ENCODE assay signal across 11 cellular contexts in genomic region chr9:20357207-20357503, GRCh38.
A peak's percentile ranks its signal among the peaks of the same experiment; 100 is the strongest.
DNase-seq lines count a peak whose midpoint lies in the region; ATAC-seq and TF ChIP-seq lines count a peak whose summit lies in the region.
"Had no signal": no experiment of that assay in that cellular context is flagged by ENCODE, and none has a peak within 500 bp of the region (broad histone marks: within the 10 kb centered on the region; RNA-seq: fewer than 3 reads in every experiment).

No MANE protein-coding gene starts in this region.

- no peak overlapping the region for H3K4me3 Mint-ChIP-seq in activated CD4-positive, alpha-beta T cell treated with anti-CD3 and anti-CD28 coated beads, Interleukin-2, amount 10 ng/mL, durations not matched to agents 7 days and 5 days
- H3K4me3 Mint-ChIP-seq in T-helper 17 cell, result no peak overlapping the region

- CTCF ChIA-PET in activated CD4-positive, alpha-beta T cell treated with anti-CD3 and anti-CD28 coated beads, Interleukin-2, amount 10 ng/mL, durations not matched to agents 7 days and 5 days (lab: Charles Lee), result no interaction called here

- no peak for ATAC-seq in T-helper 17 cell
- no peak for ATAC-seq in gastroesophageal sphincter
- no peak for ATAC-seq in HG02571 (IDR thresholded peaks at IDR 0.05; ENCODE audit: unreplicated experiment)
- ATAC-seq in HG02938 (IDR thresholded peaks at IDR 0.05; ENCODE audit: unreplicated experiment), result no peak

- H3K4me1 ChIP-seq in gastroesophageal sphincter (peaks cover 4 to 40% (median 10%) of the 10 kb centered on the region in 3 donors), sigmoid colon (peaks cover 0 to 39% (median 28%) of the 10 kb centered on the region in 4 donors)

- no peak for TF ChIP-seq CTCF in gastroesophageal sphincter (IDR thresholded peaks at IDR 0.05)
- TF ChIP-seq CTCF in sigmoid colon (IDR thresholded peaks at IDR 0.05), result no peak

- peak overlapping the region in 3 of 4 donors; percentile 60 to 73 (median 70) for H3K27ac ChIP-seq in gastroesophageal sphincter
- H3K27ac ChIP-seq in sigmoid colon, result peak overlapping the region; percentile 49 to 76 (median 60)

- H3K4me3 ChIP-seq in gastroesophageal sphincter (no peak overlapping the region), sigmoid colon (no peak overlapping the region)
- H3K4me3 ChIP-seq: pancreas had no signal

- POLR2A ChIA-PET in activated CD4-positive, alpha-beta T cell treated with anti-CD3 and anti-CD28 coated beads, Interleukin-2, amount 10 ng/mL, durations not matched to agents 7 days and 5 days (lab: Charles Lee), result no interaction called here

- intact Hi-C loops in sigmoid colon (cut with DNase I), result loop anchor here (2.0 to 10.0 kb wide), 5 partner anchors 198 to 755 kb away; partner anchors contain the start of genes FOCAD and MLLT3

- H3K9me3 ChIP-seq in T-helper 17 cell (ENCODE audit: control insufficient read depth, low read length, poor library complexity, severe bottlenecking) (no peaks in the 10 kb centered on the region), gastroesophageal sphincter (no peaks in the 10 kb centered on the region), sigmoid colon (no peaks in the 10 kb centered on the region)
- H3K9me3 ChIP-seq: pancreas had no signal

- no peaks in the 10 kb centered on the region for H3K27me3 Mint-ChIP-seq in activated CD4-positive, alpha-beta T cell treated with anti-CD3 and anti-CD28 coated beads, Interleukin-2, amount 10 ng/mL, durations not matched to agents 7 days and 5 days
- no peaks in the 10 kb centered on the region for H3K27me3 Mint-ChIP-seq in T-helper 17 cell

- DNase-seq in activated CD4-positive, alpha-beta T cell treated with anti-CD3 and anti-CD28 coated beads, Interleukin-2, amount 10 ng/mL, durations not matched to agents 7 days and 5 days, result no peak
- no peak for DNase-seq in activated CD4-positive, alpha-beta T cell treated with anti-CD3 and anti-CD28 coated beads for 1 hour
- DNase-seq in T-helper 17 cell, result no peak
- DNase-seq in sigmoid colon, result no peak
- DNase-seq in nucleus accumbens (lab: John Stamatoyannopoulos, UW), result no peak
- DNase-seq: DMS79, NCI-H2171, pancreas had no signal

- peaks cover 73% of the 10 kb centered on the region for H3K36me3 Mint-ChIP-seq in activated CD4-positive, alpha-beta T cell treated with anti-CD3 and anti-CD28 coated beads, Interleukin-2, amount 10 ng/mL, durations not matched to agents 7 days and 5 days (ENCODE audit: low read depth)
- peaks cover 6% of the 10 kb centered on the region for H3K36me3 Mint-ChIP-seq in T-helper 17 cell (ENCODE audit: low read depth)

- H3K27me3 ChIP-seq in gastroesophageal sphincter, result no peaks in the 10 kb centered on the region
- no peaks in the 10 kb centered on the region for H3K27me3 ChIP-seq in sigmoid colon
- H3K27me3 ChIP-seq: pancreas had no signal

- H3K9me3 Mint-ChIP-seq in activated CD4-positive, alpha-beta T cell treated with anti-CD3 and anti-CD28 coated beads, Interleukin-2, amount 10 ng/mL, durations not matched to agents 7 days and 5 days, result no peaks in the 10 kb centered on the region

- no peak for TF ChIP-seq POLR2A in gastroesophageal sphincter (IDR thresholded peaks at IDR 0.05)
- no peak for TF ChIP-seq POLR2A in sigmoid colon (IDR thresholded peaks at IDR 0.05)

- H3K4me1 Mint-ChIP-seq in activated CD4-positive, alpha-beta T cell treated with anti-CD3 and anti-CD28 coated beads, Interleukin-2, amount 10 ng/mL, durations not matched to agents 7 days and 5 days, result peaks cover 85% of the 10 kb centered on the region
- H3K4me1 Mint-ChIP-seq in T-helper 17 cell, result peaks cover 9% of the 10 kb centered on the region

- TF ChIP-seq EP300 in gastroesophageal sphincter (IDR thresholded peaks at IDR 0.05), result no peak
- no peak for TF ChIP-seq EP300 in sigmoid colon (IDR thresholded peaks at IDR 0.05)

- H3K27ac Mint-ChIP-seq in activated CD4-positive, alpha-beta T cell treated with anti-CD3 and anti-CD28 coated beads, Interleukin-2, amount 10 ng/mL, durations not matched to agents 7 days and 5 days, result peak overlapping the region; percentile 58
- H3K27ac Mint-ChIP-seq in T-helper 17 cell, result peak overlapping the region; percentile 54

- H3K36me3 ChIP-seq in gastroesophageal sphincter, result peaks cover 0 to 23% of the 10 kb centered on the region in 2 donors
- peaks cover 0 to 28% (median 5%) of the 10 kb centered on the region in 4 donors for H3K36me3 ChIP-seq in sigmoid colon
- H3K36me3 ChIP-seq: pancreas had no signal

- WGBS in gastroesophageal sphincter (ENCODE audit: low coverage in 1 of 2), 2 donors, result 48 to 52% methylated on average over 2 of the region's 2 CpGs
- WGBS in sigmoid colon, 2 donors, result 19 to 53% methylated on average over 2 of the region's 2 CpGs
